In genomic region chr9:129104051-129104450, GRCh38 we compare ENCODE assay signal across 31 cellular contexts.
"Had no signal": no experiment of that assay in that cellular context is flagged by ENCODE, and none has a peak within 500 bp of the region (broad histone marks: within the 10 kb centered on the region; RNA-seq: fewer than 3 reads in every experiment).

No MANE protein-coding gene starts in this region.

- H3K9me3 ChIP-seq: adrenal gland, breast epithelium, colonic mucosa, esophagus muscularis mucosa, gastroesophageal sphincter had no signal

- H3K36me3 ChIP-seq: breast epithelium, cardiac muscle cell, colonic mucosa, WERI-Rb-1 had no signal

- H3K27ac ChIP-seq: adrenal gland, breast epithelium, cardiac muscle cell, colonic mucosa, dorsolateral prefrontal cortex, esophagus muscularis mucosa, foreskin keratinocyte, gastroesophageal sphincter, WERI-Rb-1 had no signal

- ATAC-seq: activated CD4-positive, CD25-positive, alpha-beta regulatory T cell treated with anti-CD3 and anti-CD28 coated beads, Interleukin-2, amount 50 U/mL, for 24 hours; activated CD8-positive, alpha-beta memory T cell treated with anti-CD3 and anti-CD28 coated beads, Interleukin-2, amount 10 ng/mL, durations not matched to agents 7 days and 5 days; activated CD8-positive, alpha-beta T cell treated with anti-CD3 and anti-CD28 coated beads, Interleukin-2, amount 10 ng/mL, durations not matched to agents 7 days and 5 days; activated naive CD8-positive, alpha-beta T cell treated with anti-CD3 and anti-CD28 coated beads, Interleukin-2, amount 50 U/mL, for 24 hours; effector memory CD8-positive, alpha-beta T cell; foreskin keratinocyte; gastroesophageal sphincter; T-helper 17 cell had no signal

- DNase-seq: activated B cell treated with CpG ODN at 0.5 μM for 24 hours; activated CD4-positive, alpha-beta memory T cell treated with anti-CD3 and anti-CD28 coated beads for 36 hours; activated CD4-positive, alpha-beta T cell treated with anti-CD3 and anti-CD28 coated beads for 48 hours; activated CD8-positive, alpha-beta memory T cell treated with anti-CD3 and anti-CD28 coated beads, Interleukin-2, amount 10 ng/mL, durations not matched to agents 7 days and 5 days; activated CD8-positive, alpha-beta memory T cell treated with anti-CD3 and anti-CD28 coated beads, Interleukin-2, amount 50 U/mL, for 4 hours; activated CD8-positive, alpha-beta T cell treated with anti-CD3 and anti-CD28 coated beads, Interleukin-2, amount 10 ng/mL, durations not matched to agents 7 days and 5 days; activated effector memory CD4-positive, alpha-beta T cell treated with anti-CD3 and anti-CD28 coated beads, Interleukin-2, amount 50 U/mL, for 16 hours; activated naive CD4-positive, alpha-beta T cell treated with anti-CD3 and anti-CD28 coated beads for 36 hours; activated naive CD8-positive, alpha-beta T cell treated with anti-CD3 and anti-CD28 coated beads for 36 hours; activated naive CD8-positive, alpha-beta T cell treated with anti-CD3 and anti-CD28 coated beads, Interleukin-2, amount 50 U/mL, for 24 hours; activated T-cell treated with anti-CD3 and anti-CD28 coated beads, Interleukin-2, amount 50 U/mL, for 1 hour; activated T-cell treated with anti-CD3 and anti-CD28 coated beads, Interleukin-2, amount 50 U/mL, for 48 hours; adrenal gland; amygdala; aorta; central memory CD4-positive, alpha-beta T cell; cerebellar nuclear complex; colonic mucosa; dorsolateral prefrontal cortex; effector memory CD8-positive, alpha-beta T cell; erythroblast; foreskin keratinocyte; T-helper 1 cell; T-helper 17 cell; T1000; WERI-Rb-1 had no signal

- H3K27me3 ChIP-seq: adrenal gland, breast epithelium, cardiac muscle cell, colonic mucosa, dorsolateral prefrontal cortex, esophagus muscularis mucosa, gastroesophageal sphincter had no signal

- H3K4me3 ChIP-seq: adrenal gland, breast epithelium, cardiac muscle cell, colonic mucosa, dorsolateral prefrontal cortex, esophagus muscularis mucosa, gastroesophageal sphincter had no signal

- H3K4me1 ChIP-seq: breast epithelium, foreskin keratinocyte had no signal
